In genomic region chr3:173044998-173045397, GRCh38 we compare ENCODE assay signal across 22 cellular contexts.
DNase-seq lines count a peak whose midpoint lies in the region; ATAC-seq and TF ChIP-seq lines count a peak whose summit lies in the region.
"Had no signal": no experiment of that assay in that cellular context is flagged by ENCODE, and none has a peak within 500 bp of the region (broad histone marks: within the 10 kb centered on the region; RNA-seq: fewer than 3 reads in every experiment).

No MANE protein-coding gene starts in this region.

- H3K9me3 ChIP-seq in A673 (ENCODE audit: low read depth, low read length, poor library complexity, severe bottlenecking) (no peaks in the 10 kb centered on the region), right cardiac atrium (ENCODE audit: control insufficient read depth, low read length) (no peaks in the 10 kb centered on the region), adrenal gland (replicated peaks in 1 of 3) (no peaks in the 10 kb centered on the region)
- H3K9me3 ChIP-seq: BLaER1 treated with 17β-estradiol and CSF1 and Interleukin-3, amounts not matched to agents 10 nM and 100 nM; SK-N-SH had no signal

- no peaks in the 10 kb centered on the region for H3K27me3 Mint-ChIP-seq in WTC11 (ENCODE audit: low read depth)
- H3K27me3 Mint-ChIP-seq: CD4-positive, alpha-beta memory T cell; IgD-negative memory B cell had no signal

- DNase-seq in A673 (ENCODE audit: low spot score) (peak; percentile 49), WTC11 (ENCODE audit: low spot score) (no peak), fibroblast of pulmonary artery (ENCODE audit: low read depth) (peak; percentile 11), right cardiac atrium (no peak), adrenal gland (no peak), NCI-H524 treated with DMSO at 0.1 percent for 48 hours (lab: John Stamatoyannopoulos, UW) (no peak)
- DNase-seq: CD4-positive, alpha-beta memory T cell; COR-L47; H9; NCI-H1092; NCI-H1436; NCI-H187; NCI-H2081 treated with DMSO at 0.1 percent for 48 hours; NCI-H2171; NCI-H524; SK-N-SH had no signal

- H3K36me3 ChIP-seq in A673 (ENCODE audit: insufficient read depth, low read length, poor library complexity, severe bottlenecking), result no peaks in the 10 kb centered on the region
- H3K36me3 ChIP-seq in adrenal gland (replicated peaks in 1 of 2), result no peaks in the 10 kb centered on the region
- H3K36me3 ChIP-seq: BLaER1 treated with 17β-estradiol and CSF1 and Interleukin-3, amounts not matched to agents 10 nM and 100 nM had no signal

- H3K27ac ChIP-seq in A673 (ENCODE audit: low read depth, low read length, poor library complexity, severe bottlenecking) (peak overlapping the region; percentile 31), right cardiac atrium (ENCODE audit: low read length) (peak overlapping the region; percentile 45), adrenal gland (no peak overlapping the region)
- H3K27ac ChIP-seq: BLaER1 treated with 17β-estradiol and CSF1 and Interleukin-3, amounts not matched to agents 10 nM and 100 nM; HL-60 had no signal

- H3K36me3 Mint-ChIP-seq in WTC11, result no peaks in the 10 kb centered on the region; the same call in 1 of the 2 replicates
- H3K36me3 Mint-ChIP-seq: CD4-positive, alpha-beta memory T cell; IgD-negative memory B cell had no signal

- H3K4me1 ChIP-seq in A673 (ENCODE audit: insufficient read depth, low read length, poor library complexity, severe bottlenecking) (peaks cover 8% of the 10 kb centered on the region), right cardiac atrium (ENCODE audit: control insufficient read depth, insufficient read depth, low read length) (no peaks in the 10 kb centered on the region), adrenal gland (replicated peaks in 1 of 2) (no peaks in the 10 kb centered on the region)
- H3K4me1 ChIP-seq: BLaER1 treated with 17β-estradiol and CSF1 and Interleukin-3, amounts not matched to agents 10 nM and 100 nM had no signal

- POLR2A ChIA-PET in A673 (lab: Charles Lee; ENCODE audit: low non-redundant PET), result no interaction called here
- POLR2A ChIA-PET in WTC11 (lab: Charles Lee), result no interaction called here

- no peak for ATAC-seq in WTC11
- ATAC-seq in right cardiac atrium, result peak in 1 of 2 donors; percentile 51
- no peak for ATAC-seq in HG02678 (IDR thresholded peaks at IDR 0.05; ENCODE audit: unreplicated experiment)
- no peak for ATAC-seq in HG02642 (IDR thresholded peaks at IDR 0.05; ENCODE audit: poor library complexity, unreplicated experiment)
- ATAC-seq: Panc1 had no signal

- peak overlapping the region; percentile 3; the same call in 1 of the 2 replicates for H3K27ac Mint-ChIP-seq in WTC11
- H3K27ac Mint-ChIP-seq: CD4-positive, alpha-beta memory T cell; IgD-negative memory B cell had no signal

- no peak overlapping the region for H3K4me3 Mint-ChIP-seq in WTC11
- H3K4me3 Mint-ChIP-seq: CD4-positive, alpha-beta memory T cell; H9; IgD-negative memory B cell had no signal

- H3K4me3 ChIP-seq in A673 (ENCODE audit: low read depth, low read length, poor library complexity, severe bottlenecking), result no peak overlapping the region
- H3K4me3 ChIP-seq in fibroblast of pulmonary artery (replicated peaks; ENCODE audit: low read depth, low read length), result no peak overlapping the region
- no peak overlapping the region for H3K4me3 ChIP-seq in right cardiac atrium (ENCODE audit: low read length)
- no peak overlapping the region for H3K4me3 ChIP-seq in adrenal gland
- H3K4me3 ChIP-seq: BLaER1 treated with 17β-estradiol and CSF1 and Interleukin-3, amounts not matched to agents 10 nM and 100 nM had no signal

- H3K9me3 Mint-ChIP-seq in WTC11, result peaks cover 8% of the 10 kb centered on the region; the same call in 1 of the 2 replicates
- H3K9me3 Mint-ChIP-seq: CD4-positive, alpha-beta memory T cell; H9 had no signal

- 17% methylated on average over 2 of the region's 2 CpGs for WGBS in right cardiac atrium
- WGBS in adrenal gland, 4 donors, result 54 to 67% (median 62%) methylated on average over 2 of the region's 2 CpGs

- TF ChIP-seq CTCF in A673 (conservative IDR thresholded peaks at IDR 0.05; ENCODE audit: low read depth, low read length) (no peak), WTC11 (IDR thresholded peaks at IDR 0.05) (no peak), fibroblast of pulmonary artery (IDR thresholded peaks at IDR 0.05; ENCODE audit: low read length, missing control alignments) (no peak), adrenal gland (IDR thresholded peaks at IDR 0.05) (no peak)

- H3K4me1 Mint-ChIP-seq in WTC11, result peaks cover 8% of the 10 kb centered on the region
- H3K4me1 Mint-ChIP-seq: CD4-positive, alpha-beta memory T cell; H9; IgD-negative memory B cell had no signal

- CTCF ChIA-PET in A673 (lab: Charles Lee), result interaction anchor here (1.0 kb wide), 1 partner anchor 372 kb away, joined by 3 read pairs; no protein-coding TSS in a partner anchor
- CTCF ChIA-PET in WTC11 (lab: Charles Lee), result interaction anchor here (0.7 to 1.3 kb wide), 4 partner anchors 36 to 231 kb away, joined by 3 read pairs; no protein-coding TSS in a partner anchor

- H3K27me3 ChIP-seq in A673 (replicated peaks; ENCODE audit: insufficient read depth, low read depth, low read length, poor library complexity) (no peaks in the 10 kb centered on the region), right cardiac atrium (ENCODE audit: control insufficient read depth, insufficient read depth) (no peaks in the 10 kb centered on the region), adrenal gland (no peaks in the 10 kb centered on the region)
- H3K27me3 ChIP-seq: BLaER1 treated with 17β-estradiol and CSF1 and Interleukin-3, amounts not matched to agents 10 nM and 100 nM had no signal

- no peak for TF ChIP-seq POLR2A in adrenal gland (IDR thresholded peaks at IDR 0.05)

- intact Hi-C loops in A673 (cut with micrococcal nuclease; ENCODE audit: unreplicated experiment), result loop anchor here (1.0 to 10.0 kb wide), 3 partner anchors 60 to 238 kb away; no protein-coding TSS in a partner anchor
- intact Hi-C loops in right cardiac atrium (cut with DNase I), result loop anchor here in 3 of 4 donors (5.0 to 10.0 kb wide), 3 partner anchors 63 to 210 kb away; no protein-coding TSS in a partner anchor
- intact Hi-C loops in adrenal gland (cut with DNase I), result loop anchor here (5.0 to 10.0 kb wide), 2 partner anchors 208 to 210 kb away; no protein-coding TSS in a partner anchor

- no TSS peak for BruUV-seq in A673 (replicated peaks; lab: Mats Ljungman, UMichigan)

TF ChIP-seq in WTC11, 78 proteins besides CTCF, POLR2A, EP300 and RAD21:
- no peak for TF ChIP-seq IRF2 (CRISPR knock-in tag; IDR thresholded peaks at IDR 0.05; ENCODE audit: borderline replicate concordance, low read depth)

Comparison
In these comparisons a context has a peak if more than half of its experiments do, and no peak if none do; other contexts are left out.
1. DNase-seq: peak in A673 (single experiment) and fibroblast of pulmonary artery (single experiment); none in WTC11 (single experiment), right cardiac atrium (0 of 3), adrenal gland (0 of 7) and NCI-H524 treated with DMSO at 0.1 percent for 48 hours (single experiment).
2. H3K27ac ChIP-seq: peak in A673 (single experiment) and right cardiac atrium (single experiment); none in adrenal gland (0 of 5).